In the genomic region with DNA sequence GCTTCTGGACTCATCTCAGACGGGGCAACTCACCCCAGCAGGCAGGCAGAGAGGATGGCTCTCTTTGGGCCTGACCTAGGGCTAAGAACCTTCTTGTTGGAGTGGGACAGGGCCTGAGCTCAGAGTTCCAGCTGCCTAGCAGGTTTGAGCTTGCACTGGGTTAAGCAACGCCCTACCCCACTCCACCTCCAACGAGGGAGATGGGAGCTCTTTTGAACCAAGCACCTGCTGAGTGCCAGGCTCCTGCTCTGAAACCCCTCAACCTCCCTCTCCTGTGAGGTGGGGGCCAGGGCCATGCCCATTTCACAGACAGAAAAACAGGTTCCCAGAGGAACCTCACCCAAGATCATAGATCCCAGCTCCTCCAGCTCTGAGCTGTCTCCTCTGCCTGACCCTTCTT, we compare ENCODE assay signal across 22 cellular contexts. TPM values are rescaled to one million over a fixed set of nuclear protein-coding genes. Genes with fewer than 3 reads are reported as not detected.
"Had no signal": no experiment of that assay in that cellular context is flagged by ENCODE, and none has a peak within 500 bp of the region (broad histone marks: within the 10 kb centered on the region; RNA-seq: fewer than 3 reads in every experiment).

No MANE protein-coding gene starts in this region.

- H3K4me1 Mint-ChIP-seq: activated CD4-positive, alpha-beta T cell treated with anti-CD3 and anti-CD28 coated beads, Interleukin-2, amount 10 ng/mL, durations not matched to agents 24 days and 14 days had no signal

- H3K4me3 ChIP-seq: body of pancreas, dorsolateral prefrontal cortex, lower lobe of right lung, thyroid gland had no signal

- H3K9me3 Mint-ChIP-seq: activated B cell treated with CpG ODN at 0.5 μM for 24 hours; activated CD4-positive, alpha-beta T cell treated with anti-CD3 and anti-CD28 coated beads, Interleukin-2, amount 10 ng/mL, durations not matched to agents 24 days and 14 days; activated CD8-positive, alpha-beta T cell treated with anti-CD3 and anti-CD28 coated beads for 36 hours; activated T-cell treated with anti-CD3 and anti-CD28 coated beads, Interleukin-2, amount 50 U/mL, for 24 hours; activated T-helper 2 cell treated with anti-CD3 and anti-CD28 coated beads, Interferon-gamma antibody, Interleukin-2, Interleukin-4, amounts not matched to agents 10 μg/mL and 5 μg/mL and 100 μg/mL, durations not matched to agents 14 hours and 24 hours and 36 hours; endodermal cell; natural killer cell treated with Interleukin-12 subunit alpha and Interleukin-12 subunit beta and Interleukin-15 and Interleukin-18, amount 100 ng/mL, for 72 hours had no signal

- H3K27me3 Mint-ChIP-seq: activated B cell treated with CpG ODN at 0.5 μM for 24 hours; activated CD4-positive, alpha-beta T cell treated with anti-CD3 and anti-CD28 coated beads, Interleukin-2, amount 10 ng/mL, durations not matched to agents 24 days and 14 days; activated CD8-positive, alpha-beta T cell treated with anti-CD3 and anti-CD28 coated beads for 36 hours; activated T-cell treated with anti-CD3 and anti-CD28 coated beads, Interleukin-2, amount 50 U/mL, for 24 hours; natural killer cell treated with Interleukin-12 subunit alpha and Interleukin-12 subunit beta and Interleukin-15 and Interleukin-18, amount 100 ng/mL, for 72 hours had no signal

- H3K27ac Mint-ChIP-seq: activated B cell treated with CpG ODN at 0.5 μM for 24 hours; activated CD4-positive, alpha-beta T cell treated with anti-CD3 and anti-CD28 coated beads, Interleukin-2, amount 10 ng/mL, durations not matched to agents 24 days and 14 days; activated CD8-positive, alpha-beta T cell treated with anti-CD3 and anti-CD28 coated beads for 36 hours; activated T-cell treated with anti-CD3 and anti-CD28 coated beads, Interleukin-2, amount 50 U/mL, for 24 hours; activated T-helper 2 cell treated with anti-CD3 and anti-CD28 coated beads, Interferon-gamma antibody, Interleukin-2, Interleukin-4, amounts not matched to agents 10 μg/mL and 5 μg/mL and 100 μg/mL, durations not matched to agents 14 hours and 24 hours and 36 hours; natural killer cell treated with Interleukin-12 subunit alpha and Interleukin-12 subunit beta and Interleukin-15 and Interleukin-18, amount 100 ng/mL, for 72 hours had no signal

- H3K4me3 Mint-ChIP-seq: activated B cell treated with CpG ODN at 0.5 μM for 24 hours; activated CD4-positive, alpha-beta T cell treated with anti-CD3 and anti-CD28 coated beads, Interleukin-2, amount 10 ng/mL, durations not matched to agents 24 days and 14 days; activated CD8-positive, alpha-beta T cell treated with anti-CD3 and anti-CD28 coated beads for 36 hours; activated T-cell treated with anti-CD3 and anti-CD28 coated beads, Interleukin-2, amount 50 U/mL, for 24 hours; endodermal cell; natural killer cell treated with Interleukin-12 subunit alpha and Interleukin-12 subunit beta and Interleukin-15 and Interleukin-18, amount 100 ng/mL, for 72 hours had no signal

- H3K36me3 Mint-ChIP-seq: natural killer cell treated with Interleukin-12 subunit alpha and Interleukin-12 subunit beta and Interleukin-15 and Interleukin-18, amount 100 ng/mL, for 72 hours had no signal

- DNase-seq: activated B cell treated with CpG ODN at 0.5 μM for 24 hours; activated CD4-positive, alpha-beta T cell treated with anti-CD3 and anti-CD28 coated beads, Interleukin-2, amount 10 ng/mL, durations not matched to agents 24 days and 14 days; activated CD8-positive, alpha-beta T cell treated with anti-CD3 and anti-CD28 coated beads for 36 hours; activated naive CD4-positive, alpha-beta T cell treated with Interleukin-2 at 50 U/mL for 16 hours; activated T-cell treated with anti-CD3 and anti-CD28 coated beads, Interleukin-2, amount 50 U/mL, for 24 hours; body of pancreas; central memory CD4-positive, alpha-beta T cell; dorsolateral prefrontal cortex; endodermal cell; hypothalamus; islet precursor cell; lower lobe of right lung; retina; stimulated activated CD4-positive, alpha-beta T cell treated with anti-CD3 and anti-CD28 coated beads, Interleukin-12 subunit alpha, Interleukin-12 subunit beta, amount 100 ng/mL, for 4 hours; stimulated activated CD4-positive, alpha-beta T cell treated with anti-CD3 and anti-CD28 coated beads, Interleukin-1b, Interleukin-23, amount 100 ng/mL, for 48 hours; stimulated activated CD8-positive, alpha-beta memory T cell treated with anti-CD3 and anti-CD28 coated beads, Interleukin-4, amount 100 ng/mL, for 48 hours; stimulated activated naive CD4-positive, alpha-beta T cell treated with Interleukin-2 at 50 U/mL for 16 hours; T-helper 9 cell; thyroid gland had no signal

RNA-seq across cellular contexts. Expression of gene SNAI1, which starts 54.3 kb away (rescaled TPM):
- total RNA-seq: frontal cortex had no signal
